In the genomic region with DNA sequence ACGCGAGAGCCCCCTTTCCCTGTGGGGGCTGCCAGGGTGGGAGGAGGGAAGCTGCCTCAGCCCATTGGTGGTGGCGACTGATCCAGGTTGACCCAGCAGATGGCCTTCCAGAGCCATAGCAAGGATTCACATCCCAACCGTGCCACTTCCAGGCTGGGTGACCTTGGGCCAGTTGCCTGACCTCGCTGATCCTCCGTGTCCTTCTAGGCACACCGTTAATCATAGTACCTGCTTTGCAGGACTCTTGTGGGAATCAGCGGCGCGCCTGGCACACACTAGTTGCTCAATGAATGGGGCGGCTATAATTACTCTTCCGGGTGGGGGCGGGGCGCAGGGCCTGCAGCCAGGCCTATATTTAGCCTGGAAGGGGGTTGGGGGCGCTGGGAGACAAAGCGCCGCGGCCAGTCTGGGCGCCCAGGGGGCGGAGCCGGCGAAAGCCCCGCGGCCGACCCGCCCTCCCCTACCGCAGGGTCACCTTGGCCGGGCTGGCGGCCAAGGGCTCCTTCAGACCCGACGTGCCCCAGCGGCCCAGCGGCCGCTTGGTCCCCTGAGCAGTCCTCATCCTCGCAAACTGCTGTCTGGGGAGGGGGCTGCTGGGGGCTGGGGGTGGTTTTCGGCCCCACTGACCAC, we compare ENCODE assay signal across 8 cellular contexts. TPM values are rescaled to one million over a fixed set of nuclear protein-coding genes. Genes with fewer than 3 reads are reported as not detected.
DNase-seq lines count a peak whose midpoint lies in the region; ATAC-seq and TF ChIP-seq lines count a peak whose summit lies in the region.

No MANE protein-coding gene starts in this region.

- DNase-seq in GM10248 (ENCODE audit: extremely low spot score) (peak; percentile 71), NCI-H1092 treated with DMSO at 0.1 percent for 48 hours (lab: John Stamatoyannopoulos, UW) (peak; percentile 28), cardiac septum (ENCODE audit: low spot score) (peak; percentile 87), posterior vena cava (ENCODE audit: low spot score) (peak; percentile 93)
- peak; percentile 63 for DNase-seq in activated T-cell treated with anti-CD3 and anti-CD28 coated beads, Interleukin-2, amount 50 U/mL, for 24 hours

- no peaks in the 10 kb centered on the region for H3K36me3 Mint-ChIP-seq in activated T-cell treated with anti-CD3 and anti-CD28 coated beads, Interleukin-2, amount 50 U/mL, for 24 hours (ENCODE audit: low read depth)

- no peak for TF ChIP-seq CTCF in GM10248 (IDR thresholded peaks at IDR 0.05; ENCODE audit: control extremely low read depth, extremely low read depth, low read depth, missing control alignments)

- CTCF ChIA-PET in GM10248 (lab: Yijun Ruan, JAX): interaction anchor here (1.0 to 5.8 kb wide), 5 partner anchors 8 to 163 kb away, joined by 3 to 40 read pairs (median 5); no protein-coding TSS in a partner anchor

- no peaks in the 10 kb centered on the region for H3K9me3 Mint-ChIP-seq in activated T-cell treated with anti-CD3 and anti-CD28 coated beads, Interleukin-2, amount 50 U/mL, for 24 hours

- peaks cover 8% of the 10 kb centered on the region for H3K4me1 Mint-ChIP-seq in activated T-cell treated with anti-CD3 and anti-CD28 coated beads, Interleukin-2, amount 50 U/mL, for 24 hours (ENCODE audit: low read depth)

- intact Hi-C loops in cardiac septum (cut with DNase I) (loop anchor here (5.0 kb wide), 1 partner anchor 170 kb away; no protein-coding TSS in a partner anchor), posterior vena cava (cut with DNase I) (no loop called here)

- H3K27ac Mint-ChIP-seq in activated T-cell treated with anti-CD3 and anti-CD28 coated beads, Interleukin-2, amount 50 U/mL, for 24 hours: peak overlapping the region; percentile 14

- H3K27me3 Mint-ChIP-seq in activated T-cell treated with anti-CD3 and anti-CD28 coated beads, Interleukin-2, amount 50 U/mL, for 24 hours: peaks cover 19% of the 10 kb centered on the region

- POLR2A ChIA-PET in GM10248 (lab: Yijun Ruan, JAX): no interaction called here

- ATAC-seq in GM18909 (IDR thresholded peaks at IDR 0.05; ENCODE audit: poor library complexity, unreplicated experiment) (no peak), HG02885 (IDR thresholded peaks at IDR 0.05; ENCODE audit: poor library complexity, unreplicated experiment) (no peak), HG03520 (IDR thresholded peaks at IDR 0.05; ENCODE audit: unreplicated experiment) (no peak)

- H3K4me3 Mint-ChIP-seq in activated T-cell treated with anti-CD3 and anti-CD28 coated beads, Interleukin-2, amount 50 U/mL, for 24 hours: peak overlapping the region; percentile 20

RNA-seq across cellular contexts. Expression of gene HSPB7, which starts 5.1 kb away (rescaled TPM):
- total RNA-seq in cardiac septum: 3,889 TPM
- 100 to 1,000 TPM; 272 to 588 TPM for total RNA-seq in posterior vena cava

RNA-seq across cellular contexts. Expression of gene SRARP, which starts 8.7 kb away (rescaled TPM):
- total RNA-seq in cardiac septum (not detected), posterior vena cava (not detected)

RNA-seq across cellular contexts. Expression of gene CLCNKA, which starts 9.1 kb away (rescaled TPM):
- total RNA-seq in cardiac septum (1.2 TPM), posterior vena cava (under 1 TPM; 0.51 to 0.90 TPM)

RNA-seq across cellular contexts. Expression of gene CLCNKB, which starts 30.9 kb away (rescaled TPM):
- total RNA-seq in cardiac septum (2.0 TPM), posterior vena cava (under 1 TPM; 0.62 to 0.88 TPM)

RNA-seq across cellular contexts. Expression of gene ZBTB17, which starts 36.8 kb away (rescaled TPM):
- total RNA-seq in cardiac septum (24.9 TPM), posterior vena cava (10 to 100 TPM; 31.6 to 38.7 TPM)

Comparison
In these comparisons a context has a peak if more than half of its experiments do, and no peak if none do; other contexts are left out.
1. DNase-seq: peak in every context shown above with its lines; median percentile 93 in posterior vena cava; 87 in cardiac septum; 71 in GM10248; 63 in activated T-cell treated with anti-CD3 and anti-CD28 coated beads, Interleukin-2, amount 50 U/mL, for 24 hours; 28 in NCI-H1092 treated with DMSO at 0.1 percent for 48 hours.